In genomic region chr1:108871050-108871724, GRCh38 we compare ENCODE assay signal across 28 cellular contexts. TPM values are rescaled to one million over a fixed set of nuclear protein-coding genes. Genes with fewer than 3 reads are reported as not detected.
"Had no signal": no experiment of that assay in that cellular context is flagged by ENCODE, and none has a peak within 500 bp of the region (broad histone marks: within the 10 kb centered on the region; RNA-seq: fewer than 3 reads in every experiment).

No MANE protein-coding gene starts in this region.

- H3K27ac Mint-ChIP-seq: effector memory CD8-positive, alpha-beta T cell; memory B cell; natural killer cell; progenitor cell of endocrine pancreas; stimulated activated naive B cell treated with anti-CD40 and anti-IgM and Interleukin-4, amounts not matched to agents 10 μg/mL and 1 μg/mL and 100 μg/mL, for 72 hours; stimulated activated naive CD8-positive, alpha-beta T cell treated with anti-CD3 and anti-CD28 coated beads, Interleukin-15, Interleukin-2, amounts not matched to agents 100 ng/mL and 50 ng/mL, for 24 hours had no signal

- H3K4me3 Mint-ChIP-seq: effector memory CD8-positive, alpha-beta T cell; memory B cell; natural killer cell; stimulated activated naive B cell treated with anti-CD40 and anti-IgM and Interleukin-4, amounts not matched to agents 10 μg/mL and 1 μg/mL and 100 μg/mL, for 72 hours; stimulated activated naive CD8-positive, alpha-beta T cell treated with anti-CD3 and anti-CD28 coated beads, Interleukin-15, Interleukin-2, amounts not matched to agents 100 ng/mL and 50 ng/mL, for 24 hours had no signal

- H3K4me1 ChIP-seq: parathyroid adenoma, right lobe of liver, uterus had no signal

- H3K36me3 ChIP-seq: gastrocnemius medialis, right lobe of liver, thoracic aorta, tibial nerve, upper lobe of left lung, uterus had no signal

- H3K9ac ChIP-seq: parathyroid adenoma had no signal

- H3K27me3 ChIP-seq: gastrocnemius medialis, right lobe of liver, tibial nerve, upper lobe of left lung, uterus had no signal

- DNase-seq: dermis blood vessel endothelial cell; effector memory CD8-positive, alpha-beta T cell; foreskin fibroblast; gastrocnemius medialis; head of caudate nucleus; natural killer cell; right lobe of liver; small intestine; stimulated activated CD4-positive, alpha-beta T cell treated with anti-CD3 and anti-CD28 coated beads, Interleukin-15, amount 100 ng/mL, for 24 hours; stimulated activated CD4-positive, alpha-beta T cell treated with anti-CD3 and anti-CD28 coated beads, Interleukin-2, amount 100 ng/mL, for 48 hours; stimulated activated naive B cell treated with anti-CD40 and anti-IgM and Interleukin-4, amounts not matched to agents 10 μg/mL and 1 μg/mL and 100 μg/mL, for 72 hours; upper lobe of left lung; uterus had no signal

- H2AFZ ChIP-seq: parathyroid adenoma had no signal

- FAIRE-seq: endometrium, keratinocyte, small intestine had no signal

- H3K36me3 Mint-ChIP-seq: memory B cell; natural killer cell; stimulated activated naive B cell treated with anti-CD40 and anti-IgM and Interleukin-4, amounts not matched to agents 10 μg/mL and 1 μg/mL and 100 μg/mL, for 72 hours had no signal

- H3K9me3 ChIP-seq: gastrocnemius medialis, right lobe of liver, thoracic aorta, tibial nerve, upper lobe of left lung, uterus had no signal

- H3K79me2 ChIP-seq: parathyroid adenoma had no signal

- H3K27ac ChIP-seq: coronary artery, gastrocnemius medialis, parathyroid adenoma, right lobe of liver, thoracic aorta, tibial nerve, upper lobe of left lung, uterus had no signal

- ATAC-seq: effector memory CD8-positive, alpha-beta T cell; gastrocnemius medialis; left lobe of liver; natural killer cell; right lobe of liver; stimulated activated naive B cell treated with anti-CD40 and anti-IgM and Interleukin-4, amounts not matched to agents 10 μg/mL and 1 μg/mL and 100 μg/mL, for 72 hours had no signal

- H3K27me3 Mint-ChIP-seq: stimulated activated naive B cell treated with anti-CD40 and anti-IgM and Interleukin-4, amounts not matched to agents 10 μg/mL and 1 μg/mL and 100 μg/mL, for 72 hours had no signal

- H3K4me3 ChIP-seq: coronary artery, gastrocnemius medialis, lung, right lobe of liver, thoracic aorta, tibial nerve, upper lobe of left lung, uterus had no signal

- H3K4me1 Mint-ChIP-seq: memory B cell had no signal

- H3K9me3 Mint-ChIP-seq: effector memory CD8-positive, alpha-beta T cell; memory B cell; natural killer cell; stimulated activated naive B cell treated with anti-CD40 and anti-IgM and Interleukin-4, amounts not matched to agents 10 μg/mL and 1 μg/mL and 100 μg/mL, for 72 hours; stimulated activated naive CD8-positive, alpha-beta T cell treated with anti-CD3 and anti-CD28 coated beads, Interleukin-15, Interleukin-2, amounts not matched to agents 100 ng/mL and 50 ng/mL, for 24 hours had no signal

RNA-seq across cellular contexts. Expression of gene AKNAD1, which starts 14.3 kb away (rescaled TPM):
- total RNA-seq: glomerular endothelial cell, left lobe of liver, liver, mononuclear cell, natural killer cell, progenitor cell of endocrine pancreas, right lobe of liver, thoracic aorta had no signal
- polyA plus RNA-seq: liver, neural cell had no signal
